ENCODE assay signal across 2 cellular contexts in the genomic region with DNA sequence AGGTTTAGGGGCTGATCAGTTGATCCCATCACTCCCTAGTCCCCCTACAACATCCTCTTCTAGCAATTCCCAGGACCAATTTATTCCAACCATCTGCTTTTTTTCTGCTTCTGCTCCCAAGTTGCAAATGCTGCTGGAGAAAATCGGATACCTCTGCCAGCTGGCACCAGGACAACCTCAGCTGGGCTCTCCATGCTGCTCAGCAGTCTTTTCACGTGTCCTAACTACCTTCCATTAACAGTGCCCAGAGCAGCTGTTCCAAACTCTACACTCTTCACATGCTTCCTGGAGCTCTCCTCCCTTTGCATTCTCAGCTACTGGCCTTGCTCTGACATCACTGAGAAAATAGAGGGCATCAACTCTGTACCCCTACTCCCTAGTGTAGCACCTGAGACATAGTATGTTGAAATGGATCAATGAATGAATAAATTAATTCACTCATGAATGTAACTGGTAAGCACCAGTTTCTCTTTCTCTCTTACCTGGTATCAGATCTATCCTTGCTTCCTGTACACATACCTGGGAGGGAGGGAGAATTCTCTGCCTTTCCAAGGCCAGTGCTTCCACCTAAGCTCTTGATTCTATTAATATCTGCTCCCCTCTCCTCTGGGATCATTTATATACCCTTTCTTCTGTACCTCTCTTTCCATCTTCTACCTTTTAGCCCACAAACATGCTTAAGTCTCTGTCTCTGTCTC.
TF ChIP-seq lines count a peak whose summit lies in the region.

No MANE protein-coding gene starts in this region.

TF ChIP-seq in liver, 16 proteins besides CTCF, POLR2A, EP300 and RAD21:
- TF ChIP-seq, protein P1, sequence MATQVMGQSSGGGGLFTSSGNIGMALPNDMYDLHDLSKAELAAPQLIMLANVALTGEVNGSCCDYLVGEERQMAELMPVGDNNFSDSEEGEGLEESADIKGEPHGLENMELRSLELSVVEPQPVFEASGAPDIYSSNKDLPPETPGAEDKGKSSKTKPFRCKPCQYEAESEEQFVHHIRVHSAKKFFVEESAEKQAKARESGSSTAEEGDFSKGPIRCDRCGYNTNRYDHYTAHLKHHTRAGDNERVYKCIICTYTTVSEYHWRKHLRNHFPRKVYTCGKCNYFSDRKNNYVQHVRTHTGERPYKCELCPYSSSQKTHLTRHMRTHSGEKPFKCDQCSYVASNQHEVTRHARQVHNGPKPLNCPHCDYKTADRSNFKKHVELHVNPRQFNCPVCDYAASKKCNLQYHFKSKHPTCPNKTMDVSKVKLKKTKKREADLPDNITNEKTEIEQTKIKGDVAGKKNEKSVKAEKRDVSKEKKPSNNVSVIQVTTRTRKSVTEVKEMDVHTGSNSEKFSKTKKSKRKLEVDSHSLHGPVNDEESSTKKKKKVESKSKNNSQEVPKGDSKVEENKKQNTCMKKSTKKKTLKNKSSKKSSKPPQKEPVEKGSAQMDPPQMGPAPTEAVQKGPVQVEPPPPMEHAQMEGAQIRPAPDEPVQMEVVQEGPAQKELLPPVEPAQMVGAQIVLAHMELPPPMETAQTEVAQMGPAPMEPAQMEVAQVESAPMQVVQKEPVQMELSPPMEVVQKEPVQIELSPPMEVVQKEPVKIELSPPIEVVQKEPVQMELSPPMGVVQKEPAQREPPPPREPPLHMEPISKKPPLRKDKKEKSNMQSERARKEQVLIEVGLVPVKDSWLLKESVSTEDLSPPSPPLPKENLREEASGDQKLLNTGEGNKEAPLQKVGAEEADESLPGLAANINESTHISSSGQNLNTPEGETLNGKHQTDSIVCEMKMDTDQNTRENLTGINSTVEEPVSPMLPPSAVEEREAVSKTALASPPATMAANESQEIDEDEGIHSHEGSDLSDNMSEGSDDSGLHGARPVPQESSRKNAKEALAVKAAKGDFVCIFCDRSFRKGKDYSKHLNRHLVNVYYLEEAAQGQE (IDR thresholded peaks at IDR 0.05) = no peak
- TF ChIP-seq RXRA (IDR thresholded peaks at IDR 0.05) = no peak
- TF ChIP-seq FOXA2 (IDR thresholded peaks at IDR 0.05) = no peak
- TF ChIP-seq HNF4A (conservative IDR thresholded peaks at IDR 0.05) = no peak
- TF ChIP-seq EGR1 (IDR thresholded peaks at IDR 0.05; ENCODE audit: low read depth in 2 of 2) = no peak
- peak; percentile 32 for TF ChIP-seq YY1 (IDR thresholded peaks at IDR 0.05)
- TF ChIP-seq, protein P2, sequence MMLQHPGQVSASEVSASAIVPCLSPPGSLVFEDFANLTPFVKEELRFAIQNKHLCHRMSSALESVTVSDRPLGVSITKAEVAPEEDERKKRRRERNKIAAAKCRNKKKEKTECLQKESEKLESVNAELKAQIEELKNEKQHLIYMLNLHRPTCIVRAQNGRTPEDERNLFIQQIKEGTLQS (IDR thresholded peaks at IDR 0.05) = no peak

TF ChIP-seq in HepG2, 621 proteins besides CTCF, POLR2A, EP300 and RAD21 (continued from another document):
- TF ChIP-seq, protein P3, sequence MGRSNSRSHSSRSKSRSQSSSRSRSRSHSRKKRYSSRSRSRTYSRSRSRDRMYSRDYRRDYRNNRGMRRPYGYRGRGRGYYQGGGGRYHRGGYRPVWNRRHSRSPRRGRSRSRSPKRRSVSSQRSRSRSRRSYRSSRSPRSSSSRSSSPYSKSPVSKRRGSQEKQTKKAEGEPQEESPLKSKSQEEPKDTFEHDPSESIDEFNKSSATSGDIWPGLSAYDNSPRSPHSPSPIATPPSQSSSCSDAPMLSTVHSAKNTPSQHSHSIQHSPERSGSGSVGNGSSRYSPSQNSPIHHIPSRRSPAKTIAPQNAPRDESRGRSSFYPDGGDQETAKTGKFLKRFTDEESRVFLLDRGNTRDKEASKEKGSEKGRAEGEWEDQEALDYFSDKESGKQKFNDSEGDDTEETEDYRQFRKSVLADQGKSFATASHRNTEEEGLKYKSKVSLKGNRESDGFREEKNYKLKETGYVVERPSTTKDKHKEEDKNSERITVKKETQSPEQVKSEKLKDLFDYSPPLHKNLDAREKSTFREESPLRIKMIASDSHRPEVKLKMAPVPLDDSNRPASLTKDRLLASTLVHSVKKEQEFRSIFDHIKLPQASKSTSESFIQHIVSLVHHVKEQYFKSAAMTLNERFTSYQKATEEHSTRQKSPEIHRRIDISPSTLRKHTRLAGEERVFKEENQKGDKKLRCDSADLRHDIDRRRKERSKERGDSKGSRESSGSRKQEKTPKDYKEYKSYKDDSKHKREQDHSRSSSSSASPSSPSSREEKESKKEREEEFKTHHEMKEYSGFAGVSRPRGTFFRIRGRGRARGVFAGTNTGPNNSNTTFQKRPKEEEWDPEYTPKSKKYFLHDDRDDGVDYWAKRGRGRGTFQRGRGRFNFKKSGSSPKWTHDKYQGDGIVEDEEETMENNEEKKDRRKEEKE (IDR thresholded peaks at IDR 0.05) = no peak
- TF ChIP-seq, protein P4, sequence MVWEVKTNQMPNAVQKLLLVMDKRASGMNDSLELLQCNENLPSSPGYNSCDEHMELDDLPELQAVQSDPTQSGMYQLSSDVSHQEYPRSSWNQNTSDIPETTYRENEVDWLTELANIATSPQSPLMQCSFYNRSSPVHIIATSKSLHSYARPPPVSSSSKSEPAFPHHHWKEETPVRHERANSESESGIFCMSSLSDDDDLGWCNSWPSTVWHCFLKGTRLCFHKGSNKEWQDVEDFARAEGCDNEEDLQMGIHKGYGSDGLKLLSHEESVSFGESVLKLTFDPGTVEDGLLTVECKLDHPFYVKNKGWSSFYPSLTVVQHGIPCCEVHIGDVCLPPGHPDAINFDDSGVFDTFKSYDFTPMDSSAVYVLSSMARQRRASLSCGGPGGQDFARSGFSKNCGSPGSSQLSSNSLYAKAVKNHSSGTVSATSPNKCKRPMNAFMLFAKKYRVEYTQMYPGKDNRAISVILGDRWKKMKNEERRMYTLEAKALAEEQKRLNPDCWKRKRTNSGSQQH (CRISPR knock-in tag; IDR thresholded peaks at IDR 0.05; ENCODE audit: low read depth) = no peak
- TF ChIP-seq KLF9 (CRISPR knock-in tag; IDR thresholded peaks at IDR 0.05; ENCODE audit: low read depth) = no peak
- TF ChIP-seq CENPX (CRISPR knock-in tag; IDR thresholded peaks at IDR 0.05) = no peak
- no peak for TF ChIP-seq REL (CRISPR knock-in tag; conservative IDR thresholded peaks at IDR 0.05)
- TF ChIP-seq TEAD3 (CRISPR knock-in tag; optimal IDR thresholded peaks at IDR 0.05; ENCODE audit: borderline replicate concordance) = no peak
- no peak for TF ChIP-seq ZNF530 (CRISPR knock-in tag; IDR thresholded peaks at IDR 0.05; ENCODE audit: low read depth)
- no peak for TF ChIP-seq HNF4A (CRISPR knock-in tag; IDR thresholded peaks at IDR 0.05)
- no peak for TF ChIP-seq GZF1 (CRISPR knock-in tag; IDR thresholded peaks at IDR 0.05)
- TF ChIP-seq, protein P5, sequence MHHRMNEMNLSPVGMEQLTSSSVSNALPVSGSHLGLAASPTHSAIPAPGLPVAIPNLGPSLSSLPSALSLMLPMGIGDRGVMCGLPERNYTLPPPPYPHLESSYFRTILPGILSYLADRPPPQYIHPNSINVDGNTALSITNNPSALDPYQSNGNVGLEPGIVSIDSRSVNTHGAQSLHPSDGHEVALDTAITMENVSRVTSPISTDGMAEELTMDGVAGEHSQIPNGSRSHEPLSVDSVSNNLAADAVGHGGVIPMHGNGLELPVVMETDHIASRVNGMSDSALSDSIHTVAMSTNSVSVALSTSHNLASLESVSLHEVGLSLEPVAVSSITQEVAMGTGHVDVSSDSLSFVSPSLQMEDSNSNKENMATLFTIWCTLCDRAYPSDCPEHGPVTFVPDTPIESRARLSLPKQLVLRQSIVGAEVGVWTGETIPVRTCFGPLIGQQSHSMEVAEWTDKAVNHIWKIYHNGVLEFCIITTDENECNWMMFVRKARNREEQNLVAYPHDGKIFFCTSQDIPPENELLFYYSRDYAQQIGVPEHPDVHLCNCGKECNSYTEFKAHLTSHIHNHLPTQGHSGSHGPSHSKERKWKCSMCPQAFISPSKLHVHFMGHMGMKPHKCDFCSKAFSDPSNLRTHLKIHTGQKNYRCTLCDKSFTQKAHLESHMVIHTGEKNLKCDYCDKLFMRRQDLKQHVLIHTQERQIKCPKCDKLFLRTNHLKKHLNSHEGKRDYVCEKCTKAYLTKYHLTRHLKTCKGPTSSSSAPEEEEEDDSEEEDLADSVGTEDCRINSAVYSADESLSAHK (CRISPR knock-in tag; IDR thresholded peaks at IDR 0.05; ENCODE audit: borderline replicate concordance) = no peak
- TF ChIP-seq, protein P6, sequence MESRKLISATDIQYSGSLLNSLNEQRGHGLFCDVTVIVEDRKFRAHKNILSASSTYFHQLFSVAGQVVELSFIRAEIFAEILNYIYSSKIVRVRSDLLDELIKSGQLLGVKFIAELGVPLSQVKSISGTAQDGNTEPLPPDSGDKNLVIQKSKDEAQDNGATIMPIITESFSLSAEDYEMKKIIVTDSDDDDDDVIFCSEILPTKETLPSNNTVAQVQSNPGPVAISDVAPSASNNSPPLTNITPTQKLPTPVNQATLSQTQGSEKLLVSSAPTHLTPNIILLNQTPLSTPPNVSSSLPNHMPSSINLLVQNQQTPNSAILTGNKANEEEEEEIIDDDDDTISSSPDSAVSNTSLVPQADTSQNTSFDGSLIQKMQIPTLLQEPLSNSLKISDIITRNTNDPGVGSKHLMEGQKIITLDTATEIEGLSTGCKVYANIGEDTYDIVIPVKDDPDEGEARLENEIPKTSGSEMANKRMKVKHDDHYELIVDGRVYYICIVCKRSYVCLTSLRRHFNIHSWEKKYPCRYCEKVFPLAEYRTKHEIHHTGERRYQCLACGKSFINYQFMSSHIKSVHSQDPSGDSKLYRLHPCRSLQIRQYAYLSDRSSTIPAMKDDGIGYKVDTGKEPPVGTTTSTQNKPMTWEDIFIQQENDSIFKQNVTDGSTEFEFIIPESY (CRISPR knock-in tag; IDR thresholded peaks at IDR 0.05) = no peak
- no peak for TF ChIP-seq ZNF124 (CRISPR knock-in tag; IDR thresholded peaks at IDR 0.05)
- TF ChIP-seq TCF7L2 (IDR thresholded peaks at IDR 0.05; ENCODE audit: low read depth, low read length) = no peak
